In genomic region chr7:132641238-132641637, GRCh38 we compare ENCODE assay signal across 2 cellular contexts.
TF ChIP-seq lines count a peak whose summit lies in the region.

No MANE protein-coding gene starts in this region.

TF ChIP-seq in GM23338, 12 proteins besides CTCF, POLR2A, EP300 and RAD21:
- TF ChIP-seq ZNF462 (CRISPR knock-in tag; IDR thresholded peaks at IDR 0.05) (peak; percentile 35; the same call in 1 of the 2 replicates), EZH2phosphoT487 (IDR thresholded peaks at IDR 0.05; ENCODE audit: unreplicated experiment) (no peak), POLR2AphosphoS5 (IDR thresholded peaks at IDR 0.05; ENCODE audit: low read depth) (0 out of 2 replicates have a peak, but pooled peaks have one; percentile 41)

TF ChIP-seq in H1, 55 proteins besides CTCF, POLR2A, EP300 and RAD21:
- 0 out of 2 replicates have a peak, but pooled peaks have one; percentile 37 for TF ChIP-seq POU5F1 (IDR thresholded peaks at IDR 0.05; ENCODE audit: low read depth, low read length)
- no peak for TF ChIP-seq MAFK (IDR thresholded peaks at IDR 0.05; ENCODE audit: low read depth, low read length)
- TF ChIP-seq RNF2 (IDR thresholded peaks at IDR 0.05; ENCODE audit: borderline replicate concordance, low read depth, low read length, missing control alignments, poor library complexity, severe bottlenecking), result no peak
- no peak for TF ChIP-seq CHD1 (IDR thresholded peaks at IDR 0.05; ENCODE audit: low read depth, low read length)
- no peak for TF ChIP-seq FOSL1 (IDR thresholded peaks at IDR 0.05; ENCODE audit: insufficient read depth, low read depth, low read length)
- TF ChIP-seq NRF1 (IDR thresholded peaks at IDR 0.05; ENCODE audit: low read depth, low read length), result no peak
- peak; percentile 94 for TF ChIP-seq RXRA (IDR thresholded peaks at IDR 0.05; ENCODE audit: insufficient read depth, low read depth, low read length)
- TF ChIP-seq HDAC6 (IDR thresholded peaks at IDR 0.05; ENCODE audit: low read depth, low read length), result no peak
- no peak for TF ChIP-seq TAF7 (optimal IDR thresholded peaks at IDR 0.05; ENCODE audit: borderline replicate concordance, low read depth, low read length)
- no peak for TF ChIP-seq BRCA1 (IDR thresholded peaks at IDR 0.05; ENCODE audit: low read depth, low read length)
- TF ChIP-seq JUN (IDR thresholded peaks at IDR 0.05; ENCODE audit: low read depth, low read length), result no peak
- peak; percentile 33; the same call in 1 of the 2 replicates for TF ChIP-seq SRF (IDR thresholded peaks at IDR 0.05; ENCODE audit: low read depth, low read length)
- no peak for TF ChIP-seq RBBP5 (IDR thresholded peaks at IDR 0.05; ENCODE audit: borderline replicate concordance, low read depth, low read length)
- TF ChIP-seq E2F6 (IDR thresholded peaks at IDR 0.05), result no peak
- no peak for TF ChIP-seq YY1 (IDR thresholded peaks at IDR 0.05; ENCODE audit: low read depth, low read length)
- no peak for TF ChIP-seq GABPA (IDR thresholded peaks at IDR 0.05; ENCODE audit: borderline replicate concordance, insufficient read depth, low read length)
- TF ChIP-seq NANOG (IDR thresholded peaks at IDR 0.05; ENCODE audit: insufficient read depth, low read depth, low read length, poor library complexity, severe bottlenecking), result no peak
- no peak for TF ChIP-seq CBX5 (IDR thresholded peaks at IDR 0.05; ENCODE audit: low read depth, low read length)
- TF ChIP-seq BACH1 (IDR thresholded peaks at IDR 0.05; ENCODE audit: low read length), result no peak
- no peak for TF ChIP-seq CREB1 (IDR thresholded peaks at IDR 0.05)
- no peak for TF ChIP-seq KDM1A (IDR thresholded peaks at IDR 0.05; ENCODE audit: borderline replicate concordance, low read length)
- TF ChIP-seq TAF1 (IDR thresholded peaks at IDR 0.05; ENCODE audit: low read depth, low read length), result no peak
- TF ChIP-seq CHD7 (IDR thresholded peaks at IDR 0.05; ENCODE audit: insufficient replicate concordance, low read length), result no peak
- TF ChIP-seq KDM5A (IDR thresholded peaks at IDR 0.05; ENCODE audit: low read length), result no peak
- no peak for TF ChIP-seq SP1 (IDR thresholded peaks at IDR 0.05; ENCODE audit: low read depth, low read length)
- TF ChIP-seq POLR2AphosphoS5 (IDR thresholded peaks at IDR 0.05; ENCODE audit: low read depth, low read length), result peak; percentile 64; the same call in 1 of the 2 replicates
- TF ChIP-seq ZNF274 (IDR thresholded peaks at IDR 0.05; ENCODE audit: borderline replicate concordance, extremely low read depth, low read length), result no peak
- TF ChIP-seq EGR1 (IDR thresholded peaks at IDR 0.05; ENCODE audit: borderline replicate concordance, low read depth, low read length), result no peak
- no peak for TF ChIP-seq MAX (IDR thresholded peaks at IDR 0.05)
- no peak for TF ChIP-seq TEAD4 (IDR thresholded peaks at IDR 0.05; ENCODE audit: low read depth, low read length)
